ENCODE assay signal across 26 cellular contexts in the genomic region with DNA sequence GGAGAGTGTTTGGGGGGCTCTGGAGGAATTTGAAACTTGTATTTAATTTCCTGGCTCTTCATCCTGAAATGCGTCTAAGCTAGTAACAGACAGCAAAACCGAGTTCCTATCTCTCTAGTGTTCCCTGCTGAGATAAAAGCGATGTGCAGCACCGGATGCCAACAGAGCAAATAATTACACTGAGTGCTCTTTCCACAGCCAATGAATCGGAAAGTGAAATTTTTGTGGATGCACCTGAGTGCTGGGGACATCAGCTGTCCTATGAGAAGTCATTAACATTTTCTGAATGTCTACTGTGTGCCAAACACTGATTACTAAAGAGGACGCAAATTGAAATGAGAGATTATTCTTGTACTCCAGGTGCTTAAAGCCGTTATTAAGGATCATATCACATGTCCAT.
DNase-seq lines count a peak whose midpoint lies in the region; ATAC-seq, FAIRE-seq and TF ChIP-seq lines count a peak whose summit lies in the region.
"Had no signal": no experiment of that assay in that cellular context is flagged by ENCODE, and none has a peak within 500 bp of the region (broad histone marks: within the 10 kb centered on the region; RNA-seq: fewer than 3 reads in every experiment).

No MANE protein-coding gene starts in this region.

- H3K4me1 Mint-ChIP-seq in nephron progenitor cell, result peaks cover 12% of the 10 kb centered on the region

- H3K4me3 Mint-ChIP-seq in nephron progenitor cell, result no peak overlapping the region
- H3K4me3 Mint-ChIP-seq: activated T-cell treated with anti-CD3 and anti-CD28 coated beads, Interleukin-2, amount 50 U/mL, for 4 hours; H9 had no signal

- no peak overlapping the region for H3K27ac Mint-ChIP-seq in nephron progenitor cell

- peaks cover 8% of the 10 kb centered on the region for H3K4me1 ChIP-seq in endocrine pancreas (ENCODE audit: control insufficient read depth, insufficient read depth, low read length)
- H3K4me1 ChIP-seq: BLaER1 treated with 17β-estradiol and CSF1 and Interleukin-3, amounts not matched to agents 10 nM and 100 nM; Caco-2; colonic mucosa; left ventricle myocardium inferior; upper lobe of left lung had no signal

- ATAC-seq in GM19452 (IDR thresholded peaks at IDR 0.05; ENCODE audit: unreplicated experiment) (no peak), HG03097 (IDR thresholded peaks at IDR 0.05; ENCODE audit: low FRiP score, unreplicated experiment) (no peak)
- ATAC-seq: activated T-cell treated with anti-CD3 and anti-CD28 coated beads, Interleukin-2, amount 50 U/mL, for 4 hours had no signal

- FAIRE-seq in urothelium cell line (lab: Jason Lieb, UNC), result no peak
- FAIRE-seq: GM12892 had no signal

- H3K4me3 ChIP-seq in endocrine pancreas (ENCODE audit: control insufficient read depth, insufficient read depth, low read length), result peak overlapping the region; percentile 78
- H3K4me3 ChIP-seq: BLaER1 treated with 17β-estradiol and CSF1 and Interleukin-3, amounts not matched to agents 10 nM and 100 nM; colonic mucosa; left ventricle myocardium inferior; SK-N-MC; upper lobe of left lung had no signal

- DNase-seq in DMS153 treated with DMSO at 0.1 percent for 48 hours (lab: John Stamatoyannopoulos, UW; ENCODE audit: unreplicated experiment) (peak; percentile 25), NCI-H2081 (lab: John Stamatoyannopoulos, UW) (peak; percentile 49 to 87), NCI-H748 treated with DMSO at 0.1 percent for 48 hours (lab: John Stamatoyannopoulos, UW) (peak; percentile 64), nephron progenitor cell (no peak), urothelium cell line (ENCODE audit: low spot score) (no peak)
- DNase-seq: ACHN; activated CD4-positive, alpha-beta T cell treated with anti-CD3 and anti-CD28 coated beads for 4 hours; activated naive CD4-positive, alpha-beta T cell; activated T-cell treated with anti-CD3 and anti-CD28 coated beads, Interleukin-2, amount 50 U/mL, for 4 hours; brain microvascular endothelial cell; Caco-2; colonic mucosa; H9; IMR-90; left ventricle myocardium inferior; NCI-H1105 treated with DMSO at 0.1 percent for 48 hours; NCI-H524; RPMI8226; T-helper 2 cell; upper lobe of left lung had no signal

- no peaks in the 10 kb centered on the region for H3K36me3 Mint-ChIP-seq in nephron progenitor cell (ENCODE audit: low read depth)

- H3K9ac ChIP-seq in endocrine pancreas (ENCODE audit: control insufficient read depth, insufficient read depth, low read length), result no peak overlapping the region
- H3K9ac ChIP-seq: BLaER1 treated with 17β-estradiol and CSF1 and Interleukin-3, amounts not matched to agents 10 nM and 100 nM had no signal

- TF ChIP-seq CTCF in nephron progenitor cell (IDR thresholded peaks at IDR 0.05), result no peak

- H3K27me3 ChIP-seq in endocrine pancreas (ENCODE audit: control insufficient read depth, insufficient read depth, low read length), result no peaks in the 10 kb centered on the region
- H3K27me3 ChIP-seq: BLaER1 treated with 17β-estradiol and CSF1 and Interleukin-3, amounts not matched to agents 10 nM and 100 nM; brain microvascular endothelial cell; colonic mucosa; upper lobe of left lung had no signal

- H3K36me3 ChIP-seq in endocrine pancreas (ENCODE audit: control insufficient read depth, insufficient read depth, low read length), result no peaks in the 10 kb centered on the region
- H3K36me3 ChIP-seq: BLaER1 treated with 17β-estradiol and CSF1 and Interleukin-3, amounts not matched to agents 10 nM and 100 nM; brain microvascular endothelial cell; colonic mucosa; left ventricle myocardium inferior; upper lobe of left lung had no signal

- peaks cover 3% of the 10 kb centered on the region for H3K27me3 Mint-ChIP-seq in nephron progenitor cell (ENCODE audit: low read depth, poor library complexity)

- no peaks in the 10 kb centered on the region for H3K9me3 Mint-ChIP-seq in nephron progenitor cell
- H3K9me3 Mint-ChIP-seq: activated T-cell treated with anti-CD3 and anti-CD28 coated beads, Interleukin-2, amount 50 U/mL, for 4 hours; H9 had no signal

- no peaks in the 10 kb centered on the region for H3K9me3 ChIP-seq in endocrine pancreas (ENCODE audit: control insufficient read depth, low read length)
- H3K9me3 ChIP-seq: BLaER1 treated with 17β-estradiol and CSF1 and Interleukin-3, amounts not matched to agents 10 nM and 100 nM; Caco-2; colonic mucosa; left ventricle myocardium inferior; upper lobe of left lung had no signal

Comparison
In these comparisons a context has a peak if more than half of its experiments do, and no peak if none do; other contexts are left out.
1. DNase-seq: peak in DMS153 treated with DMSO at 0.1 percent for 48 hours (single experiment), NCI-H2081 (2 of 2) and NCI-H748 treated with DMSO at 0.1 percent for 48 hours (single experiment); none in nephron progenitor cell (single experiment) and urothelium cell line (single experiment).